In genomic region chr17:47216821-47217220, GRCh38 we compare ENCODE assay signal across 11 cellular contexts. TPM values are rescaled to one million over a fixed set of nuclear protein-coding genes. Genes with fewer than 3 reads are reported as not detected.
DNase-seq lines count a peak whose midpoint lies in the region; ATAC-seq and TF ChIP-seq lines count a peak whose summit lies in the region.
"Not testable (repeated sequence)": the region's sequence is repeated elsewhere in the genome, so short reads cannot be mapped to it uniquely, and the experiment has no call there.
"Had no signal": no experiment of that assay in that cellular context is flagged by ENCODE, and none has a peak within 500 bp of the region (broad histone marks: within the 10 kb centered on the region; RNA-seq: fewer than 3 reads in every experiment).

No MANE protein-coding gene starts in this region.

- CTCF ChIA-PET in CD8-positive, alpha-beta T cell (lab: Charles Lee); activated CD4-positive, alpha-beta memory T cell treated with anti-CD3 and anti-CD28 coated beads, Interleukin-2, amount 10 ng/mL, durations not matched to agents 7 days and 5 days (lab: Charles Lee): not testable (repeated sequence)
- CTCF ChIA-PET in naive thymus-derived CD4-positive, alpha-beta T cell (lab: Charles Lee), result interaction anchor here (0.6 to 1.0 kb wide), 2 partner anchors 29 to 59 kb away, joined by 3 read pairs; no protein-coding TSS in a partner anchor

- peak overlapping the region; percentile 84 for H3K4me2 ChIP-seq in BLaER1

- H3K4me1 Mint-ChIP-seq in CD8-positive, alpha-beta T cell (ENCODE audit: low read depth), result peaks cover 43% of the 10 kb centered on the region
- peaks cover 16% of the 10 kb centered on the region for H3K4me1 Mint-ChIP-seq in T-helper 17 cell
- peaks cover 61% of the 10 kb centered on the region for H3K4me1 Mint-ChIP-seq in activated CD4-positive, alpha-beta memory T cell treated with anti-CD3 and anti-CD28 coated beads, Interleukin-2, amount 10 ng/mL, durations not matched to agents 7 days and 5 days
- peaks cover 35% of the 10 kb centered on the region for H3K4me1 Mint-ChIP-seq in activated naive CD4-positive, alpha-beta T cell treated with anti-CD3 and anti-CD28 coated beads, Interleukin-2, amount 50 U/mL, for 24 hours
- H3K4me1 Mint-ChIP-seq in effector memory CD8-positive, alpha-beta T cell (ENCODE audit: low read depth in 2 of 2), result peaks cover 37 to 38% of the 10 kb centered on the region in 2 donors
- H3K4me1 Mint-ChIP-seq in naive thymus-derived CD4-positive, alpha-beta T cell, result peaks cover 11 to 43% (median 22%) of the 10 kb centered on the region in 7 donors

- DNase-seq in CD8-positive, alpha-beta T cell; T-helper 17 cell; activated CD4-positive, alpha-beta memory T cell treated with anti-CD3 and anti-CD28 coated beads, Interleukin-2, amount 10 ng/mL, durations not matched to agents 7 days and 5 days; effector memory CD8-positive, alpha-beta T cell; naive thymus-derived CD4-positive, alpha-beta T cell: not testable (repeated sequence)
- peak; percentile 11 for DNase-seq in MV-4-11 (lab: John Stamatoyannopoulos, UW)

- not testable (repeated sequence) for H3K4me3 Mint-ChIP-seq in CD8-positive, alpha-beta T cell; T-helper 17 cell; activated CD4-positive, alpha-beta memory T cell treated with anti-CD3 and anti-CD28 coated beads, Interleukin-2, amount 10 ng/mL, durations not matched to agents 7 days and 5 days; activated naive CD4-positive, alpha-beta T cell treated with anti-CD3 and anti-CD28 coated beads, Interleukin-2, amount 50 U/mL, for 24 hours; effector memory CD8-positive, alpha-beta T cell
- H3K4me3 Mint-ChIP-seq in naive thymus-derived CD4-positive, alpha-beta T cell, result peak overlapping the region in 1 of 10 donors; percentile 44

- H3K27me3 Mint-ChIP-seq in CD8-positive, alpha-beta T cell (ENCODE audit: low read depth); T-helper 17 cell; activated naive CD4-positive, alpha-beta T cell treated with anti-CD3 and anti-CD28 coated beads, Interleukin-2, amount 50 U/mL, for 24 hours; effector memory CD8-positive, alpha-beta T cell: not testable (repeated sequence)
- peaks cover 10% of the 10 kb centered on the region for H3K27me3 Mint-ChIP-seq in activated CD4-positive, alpha-beta memory T cell treated with anti-CD3 and anti-CD28 coated beads, Interleukin-2, amount 10 ng/mL, durations not matched to agents 7 days and 5 days
- peaks cover 0 to 28% (median 0%) of the 10 kb centered on the region in 5 donors for H3K27me3 Mint-ChIP-seq in naive thymus-derived CD4-positive, alpha-beta T cell

- H3K4me3 ChIP-seq in BLaER1; CD8-positive, alpha-beta T cell (ENCODE audit: low read depth, low read length); naive thymus-derived CD4-positive, alpha-beta T cell (ENCODE audit: low read length): not testable (repeated sequence)

- TF ChIP-seq CTCF in CD8-positive, alpha-beta T cell (IDR thresholded peaks at IDR 0.05), result not testable (repeated sequence)

- not testable (repeated sequence) for H3K27me3 ChIP-seq in BLaER1; CD8-positive, alpha-beta T cell (ENCODE audit: insufficient read depth, low read length); naive thymus-derived CD4-positive, alpha-beta T cell (ENCODE audit: control insufficient read depth in 2 of 2, insufficient read depth in 2 of 2, low read length in 2 of 2)

- POLR2A ChIA-PET in CD8-positive, alpha-beta T cell (lab: Charles Lee), result interaction anchor here (0.6 kb wide), 1 partner anchor 13 kb away, joined by 3 read pairs; no protein-coding TSS in a partner anchor
- POLR2A ChIA-PET in activated CD4-positive, alpha-beta memory T cell treated with anti-CD3 and anti-CD28 coated beads, Interleukin-2, amount 10 ng/mL, durations not matched to agents 7 days and 5 days (lab: Charles Lee), result interaction anchor here (1.1 to 1.5 kb wide), 2 partner anchors 10 to 12 kb away, joined by 4 to 6 read pairs; no protein-coding TSS in a partner anchor
- POLR2A ChIA-PET in naive thymus-derived CD4-positive, alpha-beta T cell (lab: Charles Lee), result interaction anchor here (0.9 to 1.1 kb wide), 3 partner anchors 9 to 13 kb away, joined by 3 to 5 read pairs (median 3); no protein-coding TSS in a partner anchor

- intact Hi-C loops in CD8-positive, alpha-beta T cell (cut with DNase I, micrococcal nuclease), result loop anchor here in 1 of 2 experiments (1.0 kb wide), 1 partner anchor 13 kb away; no protein-coding TSS in a partner anchor
- intact Hi-C loops in naive thymus-derived CD4-positive, alpha-beta T cell (cut with micrococcal nuclease), result not testable (repeated sequence)

- not testable (repeated sequence) for H3K9ac ChIP-seq in BLaER1

- H3K36me3 ChIP-seq in BLaER1; CD8-positive, alpha-beta T cell (ENCODE audit: insufficient read depth, low read length); naive thymus-derived CD4-positive, alpha-beta T cell (ENCODE audit: control insufficient read depth in 2 of 3, insufficient read depth in 3 of 3, low read length in 3 of 3): not testable (repeated sequence)

- H4K20me1 ChIP-seq in BLaER1, result not testable (repeated sequence)

- not testable (repeated sequence) for H3K9me3 ChIP-seq in BLaER1; CD8-positive, alpha-beta T cell (ENCODE audit: low read length); T-helper 17 cell (ENCODE audit: control insufficient read depth, low read length, poor library complexity, severe bottlenecking); naive thymus-derived CD4-positive, alpha-beta T cell (ENCODE audit: control insufficient read depth in 2 of 3, low read length in 3 of 3)

- H3K27ac Mint-ChIP-seq in CD8-positive, alpha-beta T cell, result peak overlapping the region; percentile 70
- H3K27ac Mint-ChIP-seq in T-helper 17 cell, result peak overlapping the region; percentile 14
- H3K27ac Mint-ChIP-seq in activated CD4-positive, alpha-beta memory T cell treated with anti-CD3 and anti-CD28 coated beads, Interleukin-2, amount 10 ng/mL, durations not matched to agents 7 days and 5 days, result peak overlapping the region; percentile 64
- peak overlapping the region; percentile 30 for H3K27ac Mint-ChIP-seq in activated naive CD4-positive, alpha-beta T cell treated with anti-CD3 and anti-CD28 coated beads, Interleukin-2, amount 50 U/mL, for 24 hours
- peak overlapping the region; percentile 52 to 66 for H3K27ac Mint-ChIP-seq in effector memory CD8-positive, alpha-beta T cell
- H3K27ac Mint-ChIP-seq in naive thymus-derived CD4-positive, alpha-beta T cell, result peak overlapping the region in 7 of 9 donors; percentile 9 to 72 (median 59)

- H3K9me3 Mint-ChIP-seq in CD8-positive, alpha-beta T cell; activated CD4-positive, alpha-beta memory T cell treated with anti-CD3 and anti-CD28 coated beads, Interleukin-2, amount 10 ng/mL, durations not matched to agents 7 days and 5 days; activated naive CD4-positive, alpha-beta T cell treated with anti-CD3 and anti-CD28 coated beads, Interleukin-2, amount 50 U/mL, for 24 hours; effector memory CD8-positive, alpha-beta T cell; naive thymus-derived CD4-positive, alpha-beta T cell: not testable (repeated sequence)

- peaks cover 54% of the 10 kb centered on the region for H3K4me1 ChIP-seq in BLaER1
- H3K4me1 ChIP-seq in CD8-positive, alpha-beta T cell (ENCODE audit: insufficient read depth, low read length), result peaks cover 52% of the 10 kb centered on the region
- peaks cover 19 to 46% of the 10 kb centered on the region in 2 donors for H3K4me1 ChIP-seq in naive thymus-derived CD4-positive, alpha-beta T cell (ENCODE audit: control insufficient read depth in 2 of 2, insufficient read depth in 2 of 2, low read length in 2 of 2)

- not testable (repeated sequence) for H3K27ac ChIP-seq in BLaER1; CD8-positive, alpha-beta T cell (ENCODE audit: low read depth, low read length); naive thymus-derived CD4-positive, alpha-beta T cell (ENCODE audit: low read depth, low read length)

- not testable (repeated sequence) for H3K36me3 Mint-ChIP-seq in CD8-positive, alpha-beta T cell; T-helper 17 cell (ENCODE audit: low read depth); activated CD4-positive, alpha-beta memory T cell treated with anti-CD3 and anti-CD28 coated beads, Interleukin-2, amount 10 ng/mL, durations not matched to agents 7 days and 5 days (ENCODE audit: low read depth); activated naive CD4-positive, alpha-beta T cell treated with anti-CD3 and anti-CD28 coated beads, Interleukin-2, amount 50 U/mL, for 24 hours; effector memory CD8-positive, alpha-beta T cell (ENCODE audit: insufficient read depth); naive thymus-derived CD4-positive, alpha-beta T cell

- ATAC-seq in CD8-positive, alpha-beta T cell; T-helper 17 cell; effector memory CD8-positive, alpha-beta T cell (replicated peaks); naive thymus-derived CD4-positive, alpha-beta T cell: not testable (repeated sequence)

RNA-seq across cellular contexts. Expression of gene MYL4, which starts 7.7 kb away (rescaled TPM):
- not detected for total RNA-seq in CD8-positive, alpha-beta T cell
- total RNA-seq in T-helper 17 cell, result not detected
- not detected for total RNA-seq in activated CD4-positive, alpha-beta memory T cell treated with anti-CD3 and anti-CD28 coated beads, Interleukin-2, amount 10 ng/mL, durations not matched to agents 7 days and 5 days
- total RNA-seq in naive thymus-derived CD4-positive, alpha-beta T cell, result not detected
- polyA plus RNA-seq in naive thymus-derived CD4-positive, alpha-beta T cell, result not detected
- total RNA-seq: A673, HFFc6, HT1080 had no signal

RNA-seq across cellular contexts. Expression of gene CDC27, which starts 27.7 kb away (rescaled TPM):
- 10 to 100 TPM; 44.5 to 48.6 TPM for total RNA-seq in CD8-positive, alpha-beta T cell
- 10 to 100 TPM; 50.1 to 61.6 TPM for total RNA-seq in T-helper 17 cell
- 100 to 1,000 TPM; 138 to 140 TPM for total RNA-seq in activated CD4-positive, alpha-beta memory T cell treated with anti-CD3 and anti-CD28 coated beads, Interleukin-2, amount 10 ng/mL, durations not matched to agents 7 days and 5 days
- 10 to 100 TPM; 47.4 to 98.3 (median 67.2) TPM for total RNA-seq in naive thymus-derived CD4-positive, alpha-beta T cell
- 10 to 100 TPM; 63.4 to 85.5 TPM for polyA plus RNA-seq in naive thymus-derived CD4-positive, alpha-beta T cell

RNA-seq across cellular contexts. Expression of gene ITGB3, which starts 36.8 kb away (rescaled TPM):
- not detected for total RNA-seq in CD8-positive, alpha-beta T cell
- 100 to 1,000 TPM in 1 of 2 donors, 1 to 10 TPM in 1; 7.8 to 283 TPM for total RNA-seq in T-helper 17 cell
- total RNA-seq in activated CD4-positive, alpha-beta memory T cell treated with anti-CD3 and anti-CD28 coated beads, Interleukin-2, amount 10 ng/mL, durations not matched to agents 7 days and 5 days, result 1 to 10 TPM; 1.9 to 2.2 TPM
- total RNA-seq in naive thymus-derived CD4-positive, alpha-beta T cell, result 1 to 10 TPM in 1 of 5 experiments, under 1 TPM in 2, not detected in 2; 0.41 to 6.4 (median 0.56) TPM
- not detected for polyA plus RNA-seq in naive thymus-derived CD4-positive, alpha-beta T cell
- total RNA-seq: A673 had no signal

Comparison
In these comparisons a context has a peak if more than half of its experiments do, and no peak if none do; other contexts are left out.
1. H3K27ac Mint-ChIP-seq: peak in every context shown above with its lines; median percentile 70 in CD8-positive, alpha-beta T cell; 64 in activated CD4-positive, alpha-beta memory T cell treated with anti-CD3 and anti-CD28 coated beads, Interleukin-2, amount 10 ng/mL, durations not matched to agents 7 days and 5 days; 59 in effector memory CD8-positive, alpha-beta T cell; 59 in naive thymus-derived CD4-positive, alpha-beta T cell; 30 in activated naive CD4-positive, alpha-beta T cell treated with anti-CD3 and anti-CD28 coated beads, Interleukin-2, amount 50 U/mL, for 24 hours; 14 in T-helper 17 cell.